In genomic region chr4:74855879-74856278, GRCh38 we compare ENCODE assay signal across 24 cellular contexts.
"Had no signal": no experiment of that assay in that cellular context is flagged by ENCODE, and none has a peak within 500 bp of the region (broad histone marks: within the 10 kb centered on the region; RNA-seq: fewer than 3 reads in every experiment).

No MANE protein-coding gene starts in this region.

- DNase-seq: activated CD4-positive, alpha-beta T cell treated with anti-CD3 and anti-CD28 coated beads for 1 hour; activated gamma-delta T cell treated with Interleukin-2 at 50 U/mL for 16 hours; activated T-cell treated with anti-CD3 and anti-CD28 coated beads, Interleukin-2, amount 50 U/mL, for 1 hour; anterior cingulate cortex; central memory CD4-positive, alpha-beta T cell; dermis blood vessel endothelial cell; effector CD8-positive, alpha-beta T cell; gastrocnemius medialis; heart left ventricle; islet precursor cell; lower lobe of right lung; naive thymus-derived CD8-positive, alpha-beta T cell; posterior cingulate gyrus; stimulated activated CD4-positive, alpha-beta T cell treated with anti-CD3 and anti-CD28 coated beads, Interleukin-2, amount 100 ng/mL, for 48 hours; stimulated activated CD8-positive, alpha-beta memory T cell treated with anti-CD3 and anti-CD28 coated beads, Interleukin-4, amount 100 ng/mL, for 48 hours; stimulated activated naive B cell treated with anti-CD40 and anti-IgM and Interleukin-4, amounts not matched to agents 10 μg/mL and 1 μg/mL and 100 μg/mL, for 72 hours; T-helper 9 cell; uterus had no signal

- H3K36me3 Mint-ChIP-seq: activated naive CD4-positive, alpha-beta T cell treated with anti-CD3 and anti-CD28 coated beads, Interleukin-2, amount 50 U/mL, for 24 hours; brain; naive thymus-derived CD8-positive, alpha-beta T cell; neural progenitor cell; stimulated activated naive B cell treated with anti-CD40 and anti-IgM and Interleukin-4, amounts not matched to agents 10 μg/mL and 1 μg/mL and 100 μg/mL, for 72 hours had no signal

- H3K4me1 Mint-ChIP-seq: activated naive CD4-positive, alpha-beta T cell treated with anti-CD3 and anti-CD28 coated beads, Interleukin-2, amount 50 U/mL, for 24 hours; brain; naive thymus-derived CD8-positive, alpha-beta T cell; neural progenitor cell; stimulated activated naive B cell treated with anti-CD40 and anti-IgM and Interleukin-4, amounts not matched to agents 10 μg/mL and 1 μg/mL and 100 μg/mL, for 72 hours had no signal

- H3K4me1 ChIP-seq: esophagus muscularis mucosa, gastrocnemius medialis, heart left ventricle, lower lobe of right lung, neural progenitor cell, uterus had no signal

- H3K27ac ChIP-seq: esophagus muscularis mucosa, gastrocnemius medialis, heart left ventricle, lower lobe of right lung, neural progenitor cell, uterus had no signal

- H3K27me3 Mint-ChIP-seq: activated naive CD4-positive, alpha-beta T cell treated with anti-CD3 and anti-CD28 coated beads, Interleukin-2, amount 50 U/mL, for 24 hours had no signal

- H3K4me3 Mint-ChIP-seq: activated naive CD4-positive, alpha-beta T cell treated with anti-CD3 and anti-CD28 coated beads, Interleukin-2, amount 50 U/mL, for 24 hours; brain; naive thymus-derived CD8-positive, alpha-beta T cell; neural progenitor cell; stimulated activated naive B cell treated with anti-CD40 and anti-IgM and Interleukin-4, amounts not matched to agents 10 μg/mL and 1 μg/mL and 100 μg/mL, for 72 hours had no signal

- H3K27me3 ChIP-seq: esophagus muscularis mucosa, gastrocnemius medialis, heart left ventricle, neural progenitor cell, uterus had no signal

- H3K9me3 Mint-ChIP-seq: activated naive CD4-positive, alpha-beta T cell treated with anti-CD3 and anti-CD28 coated beads, Interleukin-2, amount 50 U/mL, for 24 hours had no signal

- H3K27ac Mint-ChIP-seq: activated naive CD4-positive, alpha-beta T cell treated with anti-CD3 and anti-CD28 coated beads, Interleukin-2, amount 50 U/mL, for 24 hours; brain; naive thymus-derived CD8-positive, alpha-beta T cell; neural progenitor cell; stimulated activated naive B cell treated with anti-CD40 and anti-IgM and Interleukin-4, amounts not matched to agents 10 μg/mL and 1 μg/mL and 100 μg/mL, for 72 hours had no signal

- H3K9ac ChIP-seq: neural progenitor cell had no signal

- H3K36me3 ChIP-seq: esophagus muscularis mucosa, gastrocnemius medialis, heart left ventricle, lower lobe of right lung, neural progenitor cell, uterus had no signal

- ATAC-seq: gastrocnemius medialis; heart left ventricle; left lobe of liver; lower lobe of right lung; naive thymus-derived CD8-positive, alpha-beta T cell; sciatic nerve; stimulated activated naive B cell treated with anti-CD40 and anti-IgM and Interleukin-4, amounts not matched to agents 10 μg/mL and 1 μg/mL and 100 μg/mL, for 72 hours had no signal

- H3K4me3 ChIP-seq: esophagus muscularis mucosa, gastrocnemius medialis, heart left ventricle, lower lobe of right lung, neural progenitor cell, uterus had no signal
